In genomic region chr16:35298460-35299243, GRCh38 we compare ENCODE assay signal across 21 cellular contexts.
"Had no signal": no experiment of that assay in that cellular context is flagged by ENCODE, and none has a peak within 500 bp of the region (broad histone marks: within the 10 kb centered on the region; RNA-seq: fewer than 3 reads in every experiment).

No MANE protein-coding gene starts in this region.

- ATAC-seq: activated CD4-positive, alpha-beta T cell treated with anti-CD3 and anti-CD28 coated beads for 36 hours; activated T-helper 17 cell treated with anti-CD3 and anti-CD28 coated beads, Interleukin-2, amount 50 U/mL, for 72 hours; foreskin keratinocyte; left lobe of liver; natural killer cell treated with Interleukin-12 subunit alpha and Interleukin-12 subunit beta and Interleukin-15 and Interleukin-18, amount 100 ng/mL, for 72 hours; right cardiac atrium had no signal

- H3K27ac ChIP-seq: foreskin keratinocyte, neutrophil, ovary, tibial artery had no signal

- DNase-seq: activated B cell treated with CpG ODN at 0.5 μM for 24 hours; activated CD4-positive, alpha-beta T cell treated with anti-CD3 and anti-CD28 coated beads for 36 hours; activated CD4-positive, alpha-beta T cell treated with anti-CD3 and anti-CD28 coated beads, Interleukin-2, amount 50 U/mL, for 4 hours; activated CD8-positive, alpha-beta memory T cell treated with anti-CD3 and anti-CD28 coated beads for 24 hours; activated CD8-positive, alpha-beta memory T cell treated with anti-CD3 and anti-CD28 coated beads, Interleukin-2, amount 50 U/mL, for 4 hours; activated T-cell treated with anti-CD3 and anti-CD28 coated beads, Interleukin-2, amount 50 U/mL, for 24 hours; amniotic stem cell; cortex of kidney; endodermal cell; kidney; ovary; right cardiac atrium; stimulated activated CD4-positive, alpha-beta T cell treated with anti-CD3 and anti-CD28 coated beads, Interleukin-1b, Interleukin-23, amount 100 ng/mL, for 48 hours; substantia nigra; T1000; tibial artery had no signal

- H3K36me3 ChIP-seq: neutrophil, ovary, tibial artery had no signal

- H3K4me3 ChIP-seq: ovary, tibial artery had no signal

- H3K9me3 ChIP-seq: neutrophil, ovary, tibial artery had no signal

- H3K27me3 ChIP-seq: foreskin keratinocyte, neutrophil, ovary, tibial artery had no signal

- H3K4me1 ChIP-seq: foreskin keratinocyte, tibial artery had no signal
